ENCODE assay signal across 3 cellular contexts in the genomic region with DNA sequence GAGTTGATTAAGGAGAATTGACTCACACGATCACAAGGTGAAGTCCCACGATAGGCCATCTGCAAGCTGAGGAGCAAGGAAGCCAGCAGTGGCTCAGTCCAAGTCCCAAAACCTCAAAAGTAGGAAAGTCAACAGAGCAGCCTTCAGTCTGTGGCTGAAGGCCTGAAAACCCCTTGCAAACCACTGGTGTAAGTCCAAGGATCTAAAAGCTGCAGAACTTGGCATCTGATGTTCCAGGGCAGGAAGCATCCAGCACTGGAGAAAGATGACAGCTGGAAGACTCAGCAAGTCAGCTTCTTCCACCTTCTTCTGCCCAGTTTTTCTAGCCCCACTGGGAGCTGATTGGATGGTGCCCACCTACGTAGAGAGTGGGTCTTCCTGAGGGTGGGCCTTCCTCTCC. TPM values are rescaled to one million over a fixed set of nuclear protein-coding genes. Genes with fewer than 3 reads are reported as not detected.
"Had no signal": no experiment of that assay in that cellular context is flagged by ENCODE, and none has a peak within 500 bp of the region (broad histone marks: within the 10 kb centered on the region; RNA-seq: fewer than 3 reads in every experiment).

No MANE protein-coding gene starts in this region.

RNA-seq across cellular contexts. Expression of a gene that starts 33.4 kb away (rescaled TPM):
- total RNA-seq: Right ventricle myocardium inferior, RPMI7951, SK-MEL-5 had no signal
